7 cellular contexts compared by ENCODE assay signal in genomic region chr17:18184143-18185007, GRCh38. TPM values are rescaled to one million over a fixed set of nuclear protein-coding genes. Genes with fewer than 3 reads are reported as not detected.
DNase-seq lines count a peak whose midpoint lies in the region; ATAC-seq, FAIRE-seq and TF ChIP-seq lines count a peak whose summit lies in the region.

No MANE protein-coding gene starts in this region.

- no peak overlapping the region for H2AFZ ChIP-seq in HepG2 (ENCODE audit: low read length)

- intact Hi-C loops in HepG2 (cut with micrococcal nuclease; ENCODE audit: unreplicated experiment) = no loop called here

- in situ Hi-C loops in HepG2 (cut with HindIII; ENCODE audit: extremely low pct_ligation_motif_present, low pct_unique_long_range_greater_than_20kb) = no loop called here

- no TSS peak for BruUV-seq in HepG2 (replicated peaks; lab: Mats Ljungman, UMichigan)

- H3K4me3 ChIP-seq in choroid plexus epithelial cell (ENCODE audit: low read depth, low read length) (peak overlapping the region; percentile 87), HepG2 (replicated peaks in 1 of 3; ENCODE audit: insufficient read depth in 1 of 3, low read depth in 2 of 3, low read length in 3 of 3) (peak overlapping the region; percentile 80 to 96 (median 81))

- peak; percentile 80 for FAIRE-seq in HTR-8/SVneo (lab: Jason Lieb, UNC)
- no peak for FAIRE-seq in HepG2 (lab: Jason Lieb, UNC)

- TF ChIP-seq POLR2A in HepG2 (IDR thresholded peaks at IDR 0.05; ENCODE audit: insufficient read depth in 1 of 2, low read depth in 2 of 2, low read length in 2 of 2) = no peak

- peaks cover 50% of the 10 kb centered on the region for H3K79me2 ChIP-seq in HepG2 (ENCODE audit: insufficient read depth, low read length)

- POLR2A ChIA-PET in HepG2 (lab: Yijun Ruan, JAX) = interaction anchor here (1.1 to 2.6 kb wide), 15 partner anchors 7 to 674 kb away, joined by 3 to 29 read pairs (median 4); partner anchors contain the start of genes DRC3, LLGL1, PRPSAP2 and SHMT1

- peaks cover 46% of the 10 kb centered on the region for H4K20me1 ChIP-seq in HepG2 (ENCODE audit: insufficient read depth, low read length)

- CTCF ChIA-PET in HepG2 (lab: Yijun Ruan, JAX; ENCODE audit: low intra/inter-chr PET ratio, low total read pairs) = no interaction called here

- H3K27ac ChIP-seq in HepG2 (ENCODE audit: extremely low read length, insufficient read depth, low read length) = peak overlapping the region; percentile 96

- H3K4me2 ChIP-seq in HepG2 (ENCODE audit: low read depth, low read length) = peak overlapping the region; percentile 99

- H3K9me3 ChIP-seq in HepG2 (ENCODE audit: low read length) = no peaks in the 10 kb centered on the region

- peak; percentile 36 for DNase-seq in HTR-8/SVneo (ENCODE audit: insufficient read length, low spot score)
- peak; percentile 82 for DNase-seq in activated CD4-positive, alpha-beta T cell treated with anti-CD3 and anti-CD28 coated beads for 48 hours
- DNase-seq in choroid plexus epithelial cell (ENCODE audit: low read depth) = peak; percentile 46
- no peak for DNase-seq in HepG2 (ENCODE audit: low spot score)
- DNase-seq in stimulated activated CD4-positive, alpha-beta T cell treated with anti-CD3 and anti-CD28 coated beads, Interleukin-4, amount 100 ng/mL, for 24 hours = peak; percentile 75
- DNase-seq in NCI-H1436 (lab: John Stamatoyannopoulos, UW) = no peak

- peaks cover 3 to 20% of the 10 kb centered on the region in 2 experiments; a peak in 4 of 5 replicates for H3K36me3 ChIP-seq in HepG2 (replicated peaks in 1 of 2; ENCODE audit: control insufficient read depth in 1 of 2, insufficient read depth in 2 of 2, low read length in 2 of 2)

- H3K9ac ChIP-seq in HepG2 (ENCODE audit: insufficient read depth, low read depth, low read length) = peak overlapping the region; percentile 87

- no peak for TF ChIP-seq EP300 in HepG2 (IDR thresholded peaks at IDR 0.05; ENCODE audit: low read depth in 2 of 2, low read length in 2 of 2)
- TF ChIP-seq EP300 in HepG2 (CRISPR knock-in tag; IDR thresholded peaks at IDR 0.05; ENCODE audit: borderline replicate concordance) = no peak

- peaks cover 60% of the 10 kb centered on the region for H3K4me1 ChIP-seq in HepG2 (ENCODE audit: insufficient read depth, low read length)

- 0% methylated on average over 7 of the region's 91 CpGs for WGBS in HepG2 (ENCODE audit: low lambda C conversion rate)

- ATAC-seq in GM19025 (IDR thresholded peaks at IDR 0.05; ENCODE audit: low read depth, unreplicated experiment) (peak; percentile 3), HepG2 (peak; percentile 10)

- no peak; the same call in 1 of the 2 replicates for TF ChIP-seq RAD21 in HepG2 (CRISPR knock-in tag; IDR thresholded peaks at IDR 0.05)

- TF ChIP-seq CTCF in choroid plexus epithelial cell (conservative IDR thresholded peaks at IDR 0.05; ENCODE audit: low read depth, low read length) (no peak), HepG2 (CRISPR knock-in tag; IDR thresholded peaks at IDR 0.05) (peak; percentile 32; the same call in 1 of the 2 replicates)

- no peaks in the 10 kb centered on the region for H3K27me3 ChIP-seq in HepG2 (ENCODE audit: control insufficient read depth in 1 of 2, insufficient read depth in 2 of 2, low read length in 2 of 2)

TF ChIP-seq in HepG2, 621 proteins besides CTCF, POLR2A, EP300 and RAD21 (continues in another document):
- no peak for TF ChIP-seq ZNF24 (IDR thresholded peaks at IDR 0.05)
- TF ChIP-seq ZHX1 (CRISPR knock-in tag; IDR thresholded peaks at IDR 0.05; ENCODE audit: low read depth) = no peak
- TF ChIP-seq KDM1A (CRISPR knock-in tag; IDR thresholded peaks at IDR 0.05) = no peak
- no peak for TF ChIP-seq ZNF17 (CRISPR knock-in tag; IDR thresholded peaks at IDR 0.05)
- TF ChIP-seq MLX (CRISPR knock-in tag; IDR thresholded peaks at IDR 0.05) = no peak

RNA-seq across cellular contexts. Expression of gene ALKBH5, which starts 0.7 kb away (rescaled TPM):
- total RNA-seq in HepG2 (2016; rRNA removed; fragmentation: Illumina TruSeq; extraction: Trizol) = 68.9 and 77.9 TPM in 2 replicates
- total RNA-seq in HepG2 (2016; cell fraction: cytosol; rRNA removed; fragmentation: Illumina TruSeq; extraction: Trizol; ENCODE audit: low read depth) = 33.0 and 40.4 TPM in 2 replicates
- total RNA-seq in HepG2 (2016; cell fraction: insoluble cytoplasmic fraction; rRNA removed; fragmentation: Illumina TruSeq; extraction: Trizol) = 67.3 and 68.1 TPM in 2 replicates
- 116 and 133 TPM in 2 replicates for total RNA-seq in HepG2 (2016; cell fraction: membrane; rRNA removed; fragmentation: Illumina TruSeq; extraction: Trizol)
- 33.2 and 35.5 TPM in 2 replicates for total RNA-seq in HepG2 (2016; cell fraction: nucleus; rRNA removed; fragmentation: Illumina TruSeq; extraction: Trizol)
- polyA plus RNA-seq in HepG2 (2011; rRNA removed) = 76.9 and 81.4 TPM in 2 replicates
- 86.0 TPM in 2 replicates for polyA plus RNA-seq in HepG2 (2011; cell fraction: cytosol; rRNA removed)
- 33.7 and 38.7 TPM in 2 replicates for polyA plus RNA-seq in HepG2 (2011; cell fraction: nucleus; rRNA removed)
- polyA plus RNA-seq in HepG2 (2012) = 40.0 and 40.1 TPM in 2 replicates
- 28.2 and 39.0 TPM in 2 replicates for polyA plus RNA-seq in HepG2 (2016; cell fraction: cytosol; fragmentation: Illumina TruSeq; extraction: Trizol; ENCODE audit: low read depth)
- 72.9 and 78.4 TPM in 2 replicates for polyA plus RNA-seq in HepG2 (2016; cell fraction: insoluble cytoplasmic fraction; fragmentation: Illumina TruSeq; extraction: Trizol; ENCODE audit: low read depth)
- 87.0 and 103 TPM in 2 replicates for polyA plus RNA-seq in HepG2 (2016; cell fraction: membrane; fragmentation: Illumina TruSeq; extraction: Trizol; ENCODE audit: low read depth)
- 49.9 and 55.5 TPM in 2 replicates for polyA plus RNA-seq in HepG2 (2016; cell fraction: nucleus; fragmentation: Illumina TruSeq; extraction: Trizol; ENCODE audit: insufficient read depth, low read depth)
- polyA minus RNA-seq in HepG2 (2011; rRNA and poly(A)+ RNA removed; ENCODE audit: low replicate concordance) = 171 and 230 TPM in 2 replicates
- polyA minus RNA-seq in HepG2 (2011; cell fraction: cytosol; rRNA and poly(A)+ RNA removed) = 93.0 and 100 TPM in 2 replicates
- polyA minus RNA-seq in HepG2 (2011; cell fraction: nucleus; rRNA and poly(A)+ RNA removed) = 24.7 and 35.2 TPM in 2 replicates

RNA-seq across cellular contexts. Expression of gene LLGL1, which starts 41.1 kb away (rescaled TPM):
- total RNA-seq in HepG2 (2016; rRNA removed; fragmentation: Illumina TruSeq; extraction: Trizol) = 15.3 and 19.7 TPM in 2 replicates
- total RNA-seq in HepG2 (2016; cell fraction: cytosol; rRNA removed; fragmentation: Illumina TruSeq; extraction: Trizol; ENCODE audit: low read depth) = 2.3 and 2.6 TPM in 2 replicates
- total RNA-seq in HepG2 (2016; cell fraction: insoluble cytoplasmic fraction; rRNA removed; fragmentation: Illumina TruSeq; extraction: Trizol) = 15.3 and 17.1 TPM in 2 replicates
- total RNA-seq in HepG2 (2016; cell fraction: membrane; rRNA removed; fragmentation: Illumina TruSeq; extraction: Trizol) = 8.6 and 9.8 TPM in 2 replicates
- total RNA-seq in HepG2 (2016; cell fraction: nucleus; rRNA removed; fragmentation: Illumina TruSeq; extraction: Trizol) = 8.6 and 10.2 TPM in 2 replicates
- polyA plus RNA-seq in HepG2 (2011; rRNA removed) = 15.0 and 18.8 TPM in 2 replicates
- polyA plus RNA-seq in HepG2 (2011; cell fraction: cytosol; rRNA removed) = 10.4 and 17.8 TPM in 2 replicates
- 32.9 and 37.7 TPM in 2 replicates for polyA plus RNA-seq in HepG2 (2011; cell fraction: nucleus; rRNA removed)
- 7.1 and 9.0 TPM in 2 replicates for polyA plus RNA-seq in HepG2 (2012)
- 1.6 and 1.8 TPM in 2 replicates for polyA plus RNA-seq in HepG2 (2016; cell fraction: cytosol; fragmentation: Illumina TruSeq; extraction: Trizol; ENCODE audit: low read depth)
- polyA plus RNA-seq in HepG2 (2016; cell fraction: insoluble cytoplasmic fraction; fragmentation: Illumina TruSeq; extraction: Trizol; ENCODE audit: low read depth) = 13.7 and 17.7 TPM in 2 replicates
- 5.4 and 6.6 TPM in 2 replicates for polyA plus RNA-seq in HepG2 (2016; cell fraction: membrane; fragmentation: Illumina TruSeq; extraction: Trizol; ENCODE audit: low read depth)
- 15.0 and 16.9 TPM in 2 replicates for polyA plus RNA-seq in HepG2 (2016; cell fraction: nucleus; fragmentation: Illumina TruSeq; extraction: Trizol; ENCODE audit: insufficient read depth, low read depth)
- polyA minus RNA-seq in HepG2 (2011; rRNA and poly(A)+ RNA removed; ENCODE audit: low replicate concordance) = 19.0 and 51.1 TPM in 2 replicates
- 11.7 and 14.3 TPM in 2 replicates for polyA minus RNA-seq in HepG2 (2011; cell fraction: cytosol; rRNA and poly(A)+ RNA removed)
- polyA minus RNA-seq in HepG2 (2011; cell fraction: nucleus; rRNA and poly(A)+ RNA removed) = 8.6 and 10.4 TPM in 2 replicates

Comparison
In these comparisons a context has a peak if more than half of its experiments do, and no peak if none do; other contexts are left out.
1. DNase-seq: peak in HTR-8/SVneo (single experiment), activated CD4-positive, alpha-beta T cell treated with anti-CD3 and anti-CD28 coated beads for 48 hours (single experiment), choroid plexus epithelial cell (single experiment) and stimulated activated CD4-positive, alpha-beta T cell treated with anti-CD3 and anti-CD28 coated beads, Interleukin-4, amount 100 ng/mL, for 24 hours (single experiment); none in HepG2 (single experiment) and NCI-H1436 (single experiment).